In the genomic region with DNA sequence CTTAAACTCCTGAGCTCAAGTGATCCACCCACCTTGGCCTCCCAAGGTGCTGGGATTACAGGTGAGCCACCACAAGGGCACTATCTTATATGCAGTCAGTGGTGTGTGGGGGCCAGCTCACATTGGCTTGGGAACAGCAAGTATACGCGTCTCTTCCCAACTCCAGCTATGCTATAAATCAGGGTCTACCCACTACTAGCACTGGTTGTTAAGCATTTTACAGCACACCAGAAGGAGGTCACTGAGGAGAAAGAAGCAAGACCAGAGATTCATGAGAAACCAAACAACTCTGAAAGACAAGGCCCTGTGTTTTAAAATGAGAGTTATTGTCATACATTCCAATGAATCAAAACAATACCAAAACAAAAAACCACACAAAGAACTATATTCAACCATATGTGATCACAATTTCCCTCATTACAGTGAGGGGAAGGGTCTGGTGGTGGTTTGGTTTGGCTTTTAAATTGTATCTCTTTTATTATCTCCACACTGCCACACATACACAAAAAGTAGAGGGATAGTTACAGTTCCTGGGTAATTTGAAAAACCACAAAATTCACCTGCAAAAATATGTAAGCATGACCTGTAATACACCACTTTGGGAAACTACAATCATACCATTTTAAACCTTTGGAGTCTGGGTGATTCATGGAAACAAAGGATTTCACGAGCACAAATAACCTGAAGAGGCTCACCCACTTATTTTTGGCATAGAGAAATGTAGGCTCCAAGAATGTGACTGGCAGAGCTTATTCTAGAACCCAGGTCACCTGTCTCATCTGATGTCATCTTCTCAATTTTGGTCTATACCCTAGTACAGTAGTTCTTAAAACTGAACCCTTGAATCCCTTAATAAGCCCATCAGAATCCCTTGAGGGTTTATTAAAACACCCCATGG, we compare ENCODE assay signal across 1 cellular context.
TF ChIP-seq lines count a peak whose summit lies in the region.

No MANE protein-coding gene starts in this region.

TF ChIP-seq in SK-N-SH treated with all-trans-retinoic acid at 6 μM for 48 hours, 23 proteins besides CTCF, POLR2A, EP300 and RAD21 (continued from another document):
- TF ChIP-seq PATZ1 (CRISPR knock-in tag; IDR thresholded peaks at IDR 0.05; ENCODE audit: borderline replicate concordance) (no peak), TCF4 (CRISPR knock-in tag; IDR thresholded peaks at IDR 0.05; ENCODE audit: borderline replicate concordance) (no peak), ZNF70 (CRISPR knock-in tag; IDR thresholded peaks at IDR 0.05) (no peak)
TF ChIP-seq in SK-N-SH treated with all-trans-retinoic acid at 6 μM for 48 hours: peak in this region for 0.
